1 cellular context compared by ENCODE assay signal in genomic region chr21:32393677-32394001, GRCh38.
TF ChIP-seq lines count a peak whose summit lies in the region.

No MANE protein-coding gene starts in this region.

TF ChIP-seq in K562, 482 proteins besides CTCF, POLR2A, EP300 and RAD21 (continued from another document and continues in another):
- TF ChIP-seq DEAF1 (CRISPR knock-in tag; IDR thresholded peaks at IDR 0.05) (0 out of 2 replicates have a peak, but pooled peaks have one; percentile 3), POLR2AphosphoS2 (IDR thresholded peaks at IDR 0.05; ENCODE audit: low read length) (no peak), ZNF639 (CRISPR knock-in tag; conservative IDR thresholded peaks at IDR 0.05 in 1 of 2, IDR thresholded peaks at IDR 0.05 in 1 of 2) (no peak), HOMEZ (CRISPR knock-in tag; IDR thresholded peaks at IDR 0.05) (no peak), GTF2A2 (tag; IDR thresholded peaks at IDR 0.05) (no peak), ZNF217 (CRISPR knock-in tag; IDR thresholded peaks at IDR 0.05) (no peak), PHF20 (IDR thresholded peaks at IDR 0.05; ENCODE audit: partially characterized antibody) (no peak), MAFG (tag; conservative IDR thresholded peaks at IDR 0.05) (no peak), ZNF239 (CRISPR knock-in tag; IDR thresholded peaks at IDR 0.05) (no peak), ZBTB26 (CRISPR knock-in tag; IDR thresholded peaks at IDR 0.05) (no peak), ZNF785 (CRISPR knock-in tag; IDR thresholded peaks at IDR 0.05) (no peak), DIDO1 (tag; IDR thresholded peaks at IDR 0.05; ENCODE audit: low read depth) (0 out of 2 replicates have a peak, but pooled peaks have one; percentile 0), POLR2B (IDR thresholded peaks at IDR 0.05; ENCODE audit: low read depth, partially characterized antibody) (no peak), DPF2 (IDR thresholded peaks at IDR 0.05) (no peak), RBM39 (optimal IDR thresholded peaks at IDR 0.05; ENCODE audit: low read depth, low read length) (peak; percentile 10), SMARCA4 (IDR thresholded peaks at IDR 0.05) (0 out of 2 replicates have a peak, but pooled peaks have one; percentile 5), ELF2 (CRISPR knock-in tag; IDR thresholded peaks at IDR 0.05) (no peak), TAF7 (tag; IDR thresholded peaks at IDR 0.05) (no peak), HDAC2 (IDR thresholded peaks at IDR 0.05) (no peak), MBD1 (CRISPR knock-in tag; IDR thresholded peaks at IDR 0.05) (no peak), BRD9 (IDR thresholded peaks at IDR 0.05; ENCODE audit: low read depth, partially characterized antibody) (no peak), TEAD1 (CRISPR knock-in tag; IDR thresholded peaks at IDR 0.05) (0 out of 4 replicates have a peak, but pooled peaks of 1 of the 2 experiments have one; percentile 25), FOSL1 (tag; conservative IDR thresholded peaks at IDR 0.05) (peak; percentile 30; the same call in 1 of the 2 replicates), CAMTA2 (CRISPR knock-in tag; conservative IDR thresholded peaks at IDR 0.05) (no peak), MIER1 (IDR thresholded peaks at IDR 0.05; ENCODE audit: low read depth) (no peak), HSF4 (CRISPR knock-in tag; IDR thresholded peaks at IDR 0.05; ENCODE audit: borderline replicate concordance) (no peak), ZNF75A (CRISPR knock-in tag; IDR thresholded peaks at IDR 0.05) (no peak), PRMT5 (CRISPR knock-in tag; IDR thresholded peaks at IDR 0.05) (no peak), ZFPM2 (CRISPR knock-in tag; IDR thresholded peaks at IDR 0.05) (no peak), ZNF77 (CRISPR knock-in tag; IDR thresholded peaks at IDR 0.05) (no peak), SETDB1 (IDR thresholded peaks at IDR 0.05; ENCODE audit: low read length) (no peak), ZNF232 (CRISPR knock-in tag; IDR thresholded peaks at IDR 0.05) (no peak), TCFL5 (CRISPR knock-in tag; conservative IDR thresholded peaks at IDR 0.05) (0 out of 2 replicates have a peak, but pooled peaks have one; percentile 24), THAP12 (CRISPR knock-in tag; IDR thresholded peaks at IDR 0.05) (no peak), TAF9B (IDR thresholded peaks at IDR 0.05; ENCODE audit: partially characterized antibody) (peak; percentile 7), ZNF318 (IDR thresholded peaks at IDR 0.05; ENCODE audit: borderline replicate concordance in 1 of 2, low read depth in 1 of 2) (no peak), SNIP1 (IDR thresholded peaks at IDR 0.05; ENCODE audit: low read depth) (no peak), ZNF445 (CRISPR knock-in tag; IDR thresholded peaks at IDR 0.05; ENCODE audit: low read depth) (no peak), HNRNPH1 (optimal IDR thresholded peaks at IDR 0.05; ENCODE audit: low read depth, low read length) (no peak), ATF3 (IDR thresholded peaks at IDR 0.05) (peak; percentile 89), ATF3 (CRISPR knock-in tag; conservative IDR thresholded peaks at IDR 0.05) (no peak), ZNF830 (CRISPR knock-in tag; IDR thresholded peaks at IDR 0.05) (no peak), GMEB1 (CRISPR knock-in tag; IDR thresholded peaks at IDR 0.05) (no peak), SIN3B (IDR thresholded peaks at IDR 0.05; ENCODE audit: low read depth) (no peak)
